8 cellular contexts compared by ENCODE assay signal in genomic region chr14:87994974-87995373, GRCh38. TPM values are rescaled to one million over a fixed set of nuclear protein-coding genes. Genes with fewer than 3 reads are reported as not detected.
DNase-seq lines count a peak whose midpoint lies in the region; ATAC-seq and TF ChIP-seq lines count a peak whose summit lies in the region.

No MANE protein-coding gene starts in this region.

- TF ChIP-seq CTCF in GM12864 (IDR thresholded peaks at IDR 0.05; ENCODE audit: low read depth, low read length, missing control alignments) (no peak), suprapubic skin (IDR thresholded peaks at IDR 0.05) (no peak)

- ATAC-seq in GM21360 (IDR thresholded peaks at IDR 0.05; ENCODE audit: unreplicated experiment) (peak; percentile 28), HG03565 (IDR thresholded peaks at IDR 0.05; ENCODE audit: unreplicated experiment) (peak; percentile 41)

- WGBS in suprapubic skin, result 90% methylated on average over 6 of the region's 6 CpGs

- peak; percentile 70 for DNase-seq in GM12864 (ENCODE audit: low read depth)
- DNase-seq in kidney tubule cell (ENCODE audit: low spot score), result peak; percentile 27
- no peak for DNase-seq in SW 1271 (lab: John Stamatoyannopoulos, UW)
- DNase-seq in suprapubic skin (ENCODE audit: low spot score in 2 of 2), result no peak
- DNase-seq in cerebellar nuclear complex (lab: John Stamatoyannopoulos, UW), result no peak
- DNase-seq in COLO829 (ENCODE audit: low spot score), result no peak

- no peak overlapping the region for H3K27ac ChIP-seq in suprapubic skin

- H3K36me3 ChIP-seq in suprapubic skin, result no peaks in the 10 kb centered on the region

- no peak for TF ChIP-seq EP300 in suprapubic skin (IDR thresholded peaks at IDR 0.05)

- peak overlapping the region; percentile 21; the same call in 1 of the 2 replicates for H3K4me3 ChIP-seq in GM12864 (ENCODE audit: low read depth, low read length)
- no peak overlapping the region for H3K4me3 ChIP-seq in suprapubic skin

- no peaks in the 10 kb centered on the region for H3K9me3 ChIP-seq in suprapubic skin

- H3K27me3 ChIP-seq in suprapubic skin, result no peaks in the 10 kb centered on the region

- TF ChIP-seq POLR2A in suprapubic skin (IDR thresholded peaks at IDR 0.05), result no peak

- peaks cover 20% of the 10 kb centered on the region for H3K4me1 ChIP-seq in suprapubic skin

RNA-seq across cellular contexts. Expression of gene GALC, which starts 2.0 kb away (rescaled TPM):
- total RNA-seq in suprapubic skin, result 10 to 100 TPM; 15.0 to 19.5 (median 17.4) TPM

RNA-seq across cellular contexts. Expression of gene GPR65, which starts 10.0 kb away (rescaled TPM):
- under 1 TPM in 3 of 4 donors, not detected in 1; 0.32 to 0.47 (median 0.38) TPM for total RNA-seq in suprapubic skin

Comparison
In these comparisons a context has a peak if more than half of its experiments do, and no peak if none do; other contexts are left out.
1. DNase-seq: peak in GM12864 (single experiment) and kidney tubule cell (single experiment); none in SW 1271 (0 of 2), suprapubic skin (0 of 2), cerebellar nuclear complex (0 of 2) and COLO829 (single experiment).